14 cellular contexts compared by ENCODE assay signal in genomic region chr5:67815455-67816391, GRCh38.
DNase-seq lines count a peak whose midpoint lies in the region; ATAC-seq and TF ChIP-seq lines count a peak whose summit lies in the region.
"Had no signal": no experiment of that assay in that cellular context is flagged by ENCODE, and none has a peak within 500 bp of the region (broad histone marks: within the 10 kb centered on the region; RNA-seq: fewer than 3 reads in every experiment).

No MANE protein-coding gene starts in this region.

- DNase-seq in SKM-1 (lab: John Stamatoyannopoulos, UW; ENCODE audit: unreplicated experiment) (peak; percentile 31), fibroblast of the aortic adventitia (ENCODE audit: low read depth) (peak; percentile 66), psoas muscle (no peak), GM19238 (ENCODE audit: insufficient read length, low spot score) (no peak), NCI-H1694 (lab: John Stamatoyannopoulos, UW) (no peak), GM03348 (ENCODE audit: low spot score) (no peak)
- DNase-seq: activated CD4-positive, alpha-beta memory T cell treated with anti-CD3 and anti-CD28 coated beads, Interleukin-2, amount 10 ng/mL, durations not matched to agents 7 days and 5 days; anterior cingulate cortex; CD4-positive, alpha-beta memory T cell; NCI-H1694 treated with DMSO at 0.1 percent for 48 hours; SHP77; stimulated activated CD4-positive, alpha-beta T cell treated with anti-CD3 and anti-CD28 coated beads, Interleukin-2, amount 100 ng/mL, for 24 hours had no signal

- intact Hi-C loops in psoas muscle (cut with DNase I), result no loop called here

- TF ChIP-seq CTCF in fibroblast of the aortic adventitia (IDR thresholded peaks at IDR 0.05; ENCODE audit: insufficient read depth, low read length) (no peak), psoas muscle (IDR thresholded peaks at IDR 0.05) (no peak)

- no peaks in the 10 kb centered on the region for H3K27me3 ChIP-seq in psoas muscle (ENCODE audit: insufficient read depth in 3 of 3, low read length in 2 of 3)

- no peak overlapping the region for H3K27ac ChIP-seq in psoas muscle

- H3K4me1 ChIP-seq in psoas muscle, result peaks cover 19% of the 10 kb centered on the region

- no peaks in the 10 kb centered on the region for H3K9me3 ChIP-seq in psoas muscle

- H3K4me3 ChIP-seq in fibroblast of the aortic adventitia (ENCODE audit: low read depth, low read length) (no peak overlapping the region), psoas muscle (no peak overlapping the region)

- ATAC-seq in GM21619 (IDR thresholded peaks at IDR 0.05; ENCODE audit: unreplicated experiment) (peak; percentile 32), psoas muscle (peak; percentile 49 to 83 (median 64)), GM18519 (IDR thresholded peaks at IDR 0.05; ENCODE audit: low FRiP score, unreplicated experiment) (no peak)

- 58 to 80% (median 60%) methylated on average over 10 of the region's 10 CpGs for WGBS in psoas muscle, 3 donors

- no peaks in the 10 kb centered on the region for H3K36me3 ChIP-seq in psoas muscle (ENCODE audit: insufficient read depth in 1 of 2, low read depth in 1 of 2)

Comparison
In these comparisons a context has a peak if more than half of its experiments do, and no peak if none do; other contexts are left out.
1. DNase-seq: peak in SKM-1 (single experiment) and fibroblast of the aortic adventitia (single experiment); none in psoas muscle (0 of 2), GM19238 (single experiment), NCI-H1694 (single experiment) and GM03348 (single experiment).